ENCODE assay signal across 13 cellular contexts in genomic region chr17:59093145-59093701, GRCh38. TPM values are rescaled to one million over a fixed set of nuclear protein-coding genes. Genes with fewer than 3 reads are reported as not detected.
DNase-seq lines count a peak whose midpoint lies in the region; ATAC-seq, FAIRE-seq and TF ChIP-seq lines count a peak whose summit lies in the region.
"Had no signal": no experiment of that assay in that cellular context is flagged by ENCODE, and none has a peak within 500 bp of the region (broad histone marks: within the 10 kb centered on the region; RNA-seq: fewer than 3 reads in every experiment).

No MANE protein-coding gene starts in this region.

- FAIRE-seq in HepG2 (lab: Jason Lieb, UNC): no peak

- H3K36me3 ChIP-seq in SK-N-MC (ENCODE audit: insufficient read depth, low read length): peaks cover 26% of the 10 kb centered on the region
- H3K36me3 ChIP-seq in gastroesophageal sphincter: peaks cover 0 to 18% of the 10 kb centered on the region in 2 donors
- H3K36me3 ChIP-seq in HepG2 (replicated peaks in 1 of 2; ENCODE audit: control insufficient read depth in 1 of 2, insufficient read depth in 2 of 2, low read length in 2 of 2): peaks cover 9 to 10% of the 10 kb centered on the region in 2 experiments; a peak in 4 of 5 replicates

- H3K27ac ChIP-seq in SK-N-MC (peak overlapping the region; percentile 97), gastroesophageal sphincter (peak overlapping the region in 2 of 4 donors; percentile 20 to 51), HepG2 (ENCODE audit: extremely low read length, insufficient read depth, low read length) (no peak overlapping the region), dorsolateral prefrontal cortex (peak overlapping the region in 10 of 59 donors; percentile 7 to 54 (median 26))
- H3K27ac ChIP-seq: parathyroid adenoma had no signal

- no peak for TF ChIP-seq EP300 in gastroesophageal sphincter (IDR thresholded peaks at IDR 0.05)
- TF ChIP-seq EP300 in HepG2 (IDR thresholded peaks at IDR 0.05; ENCODE audit: low read depth in 2 of 2, low read length in 2 of 2): no peak
- no peak for TF ChIP-seq EP300 in HepG2 (CRISPR knock-in tag; IDR thresholded peaks at IDR 0.05; ENCODE audit: borderline replicate concordance)

- BruUV-seq in Calu3 (replicated peaks; lab: Mats Ljungman, UMichigan) (no TSS peak), HepG2 (replicated peaks; lab: Mats Ljungman, UMichigan) (no TSS peak)

- CTCF ChIA-PET in Calu3 (lab: Charles Lee) (interaction anchor here (0.6 kb wide), 1 partner anchor 23 kb away, joined by 3 read pairs; no protein-coding TSS in a partner anchor), HepG2 (lab: Yijun Ruan, JAX; ENCODE audit: low intra/inter-chr PET ratio, low total read pairs) (no interaction called here)

- POLR2A ChIA-PET in HepG2 (lab: Yijun Ruan, JAX): no interaction called here

- H3K79me2 ChIP-seq in HepG2 (ENCODE audit: insufficient read depth, low read length): peaks cover 11% of the 10 kb centered on the region

- peak; percentile 10 for ATAC-seq in gastroesophageal sphincter
- no peak for ATAC-seq in HepG2

- peaks cover 0 to 26% (median 0%) of the 10 kb centered on the region in 3 donors for H3K4me1 ChIP-seq in gastroesophageal sphincter
- H3K4me1 ChIP-seq in HepG2 (ENCODE audit: insufficient read depth, low read length): peaks cover 13% of the 10 kb centered on the region
- H3K4me1 ChIP-seq: parathyroid adenoma had no signal

- intact Hi-C loops in Calu3 (cut with micrococcal nuclease; ENCODE audit: unreplicated experiment) (no loop called here), HepG2 (cut with micrococcal nuclease; ENCODE audit: unreplicated experiment) (no loop called here), dorsolateral prefrontal cortex (cut with DNase I) (no loop called here)

- H2AFZ ChIP-seq in HepG2 (ENCODE audit: low read length): no peak overlapping the region
- H2AFZ ChIP-seq: parathyroid adenoma had no signal

- no peaks in the 10 kb centered on the region for H3K27me3 Mint-ChIP-seq in Calu3 (ENCODE audit: unreplicated experiment)

- DNase-seq in Calu3 (no peak), SK-N-MC (ENCODE audit: low read depth, low spot score) (no peak), retinal pigment epithelial cell (ENCODE audit: low read depth) (no peak), NCI-H226 (no peak), HepG2 (ENCODE audit: low spot score) (no peak), dorsolateral prefrontal cortex (no peak)
- DNase-seq in activated CD4-positive, alpha-beta T cell treated with anti-CD3 and anti-CD28 coated beads, Interleukin-2, amount 50 U/mL, for 4 hours: no peak
- DNase-seq: activated CD4-positive, alpha-beta T cell treated with anti-CD3 and anti-CD28 coated beads for 1 hour; activated effector memory CD4-positive, alpha-beta T cell treated with anti-CD3 and anti-CD28 coated beads, Interleukin-2, amount 50 U/mL, for 16 hours; AML-193; NCI-H510A treated with DMSO at 0.1 percent for 48 hours had no signal

- 23 to 32% methylated on average over 4 of the region's 4 CpGs for WGBS in gastroesophageal sphincter (ENCODE audit: low coverage in 1 of 2), 2 donors
- 88% methylated on average over 4 of the region's 4 CpGs for WGBS in HepG2 (ENCODE audit: low lambda C conversion rate)

- no peaks in the 10 kb centered on the region for H3K36me3 Mint-ChIP-seq in Calu3 (ENCODE audit: insufficient read depth, unreplicated experiment)

- no peak for TF ChIP-seq POLR2A in gastroesophageal sphincter (IDR thresholded peaks at IDR 0.05)
- TF ChIP-seq POLR2A in HepG2 (IDR thresholded peaks at IDR 0.05; ENCODE audit: insufficient read depth in 1 of 2, low read depth in 2 of 2, low read length in 2 of 2): no peak

- no peaks in the 10 kb centered on the region for H3K9me3 ChIP-seq in SK-N-MC (ENCODE audit: low read depth, low read length)
- H3K9me3 ChIP-seq in gastroesophageal sphincter: no peaks in the 10 kb centered on the region
- H3K9me3 ChIP-seq in HepG2 (ENCODE audit: low read length): no peaks in the 10 kb centered on the region

- peak overlapping the region; percentile 79 for H3K4me3 ChIP-seq in SK-N-MC
- H3K4me3 ChIP-seq in gastroesophageal sphincter: no peak overlapping the region
- peak overlapping the region; percentile 9 for H3K4me3 ChIP-seq in retinal pigment epithelial cell (ENCODE audit: low read length)
- no peak overlapping the region for H3K4me3 ChIP-seq in HepG2 (replicated peaks in 1 of 3; ENCODE audit: insufficient read depth in 1 of 3, low read depth in 2 of 3, low read length in 3 of 3)
- H3K4me3 ChIP-seq in dorsolateral prefrontal cortex: peak overlapping the region in 2 of 59 donors; percentile 1 to 16

- no peaks in the 10 kb centered on the region for H4K20me1 ChIP-seq in HepG2 (ENCODE audit: insufficient read depth, low read length)

- peak overlapping the region; percentile 5 for H3K27ac Mint-ChIP-seq in Calu3 (ENCODE audit: unreplicated experiment)

- H3K27me3 ChIP-seq in gastroesophageal sphincter (no peaks in the 10 kb centered on the region), HepG2 (ENCODE audit: control insufficient read depth in 1 of 2, insufficient read depth in 2 of 2, low read length in 2 of 2) (no peaks in the 10 kb centered on the region), dorsolateral prefrontal cortex (no peaks in the 10 kb centered on the region)

- H3K9ac ChIP-seq in SK-N-MC (ENCODE audit: insufficient read length) (peak overlapping the region; percentile 75), HepG2 (ENCODE audit: insufficient read depth, low read depth, low read length) (no peak overlapping the region)
- H3K9ac ChIP-seq: parathyroid adenoma had no signal

- peaks cover 19% of the 10 kb centered on the region for H3K4me1 Mint-ChIP-seq in Calu3 (ENCODE audit: low read depth, unreplicated experiment)

- no peak for TF ChIP-seq RAD21 in HepG2 (CRISPR knock-in tag; IDR thresholded peaks at IDR 0.05)

- in situ Hi-C loops in HepG2 (cut with HindIII; ENCODE audit: extremely low pct_ligation_motif_present, low pct_unique_long_range_greater_than_20kb): no loop called here

- no peak overlapping the region for H3K4me3 Mint-ChIP-seq in Calu3 (ENCODE audit: low read depth, unreplicated experiment)

- no peak overlapping the region for H3K4me2 ChIP-seq in HepG2 (ENCODE audit: low read depth, low read length)

- no peak for TF ChIP-seq CTCF in Calu3 (IDR thresholded peaks at IDR 0.05; ENCODE audit: unreplicated experiment)
- TF ChIP-seq CTCF in gastroesophageal sphincter (IDR thresholded peaks at IDR 0.05): no peak
- TF ChIP-seq CTCF in retinal pigment epithelial cell (conservative IDR thresholded peaks at IDR 0.05; ENCODE audit: low read depth, low read length): no peak
- no peak for TF ChIP-seq CTCF in HepG2 (CRISPR knock-in tag; IDR thresholded peaks at IDR 0.05)
- no peak for TF ChIP-seq CTCF in dorsolateral prefrontal cortex (IDR thresholded peaks at IDR 0.05 in 54 of 56, conservative IDR thresholded peaks at IDR 0.05 in 2 of 56; ENCODE audit: low read depth in 1 of 56, partially characterized antibody in 56 of 56)

- H3K9me3 Mint-ChIP-seq in Calu3 (ENCODE audit: low read depth, unreplicated experiment): no peaks in the 10 kb centered on the region

TF ChIP-seq in HepG2, 621 proteins besides CTCF, POLR2A, EP300 and RAD21 (continues in another document):
- TF ChIP-seq TFDP1 (CRISPR knock-in tag; IDR thresholded peaks at IDR 0.05; ENCODE audit: borderline replicate concordance) (no peak), ZNF205 (CRISPR knock-in tag; IDR thresholded peaks at IDR 0.05) (no peak), ZNF460 (CRISPR knock-in tag; IDR thresholded peaks at IDR 0.05; ENCODE audit: borderline replicate concordance) (no peak), SMAD3 (CRISPR knock-in tag; IDR thresholded peaks at IDR 0.05) (no peak), SMARCC2 (IDR thresholded peaks at IDR 0.05) (no peak)

RNA-seq across cellular contexts. Expression of gene TRIM37, which starts 13.5 kb away (rescaled TPM):
- total RNA-seq in Calu3 (2022) (16.2 and 17.2 TPM in 2 replicates), gastroesophageal sphincter (10 to 100 TPM; 27.6 to 30.7 (median 28.6) TPM), HepG2 (2016; rRNA removed; fragmentation: Illumina TruSeq; extraction: Trizol) (39.1 and 48.1 TPM in 2 replicates), dorsolateral prefrontal cortex (100 to 1,000 TPM in 83 of 120 experiments, 10 to 100 TPM in 37; 46.6 to 163 (median 113) TPM)
- total RNA-seq in HepG2 (2016; cell fraction: cytosol; rRNA removed; fragmentation: Illumina TruSeq; extraction: Trizol; ENCODE audit: low read depth): 12.1 and 14.0 TPM in 2 replicates
- total RNA-seq in HepG2 (2016; cell fraction: insoluble cytoplasmic fraction; rRNA removed; fragmentation: Illumina TruSeq; extraction: Trizol): 39.2 and 51.8 TPM in 2 replicates
- total RNA-seq in HepG2 (2016; cell fraction: membrane; rRNA removed; fragmentation: Illumina TruSeq; extraction: Trizol): 27.1 and 27.4 TPM in 2 replicates
- total RNA-seq in HepG2 (2016; cell fraction: nucleus; rRNA removed; fragmentation: Illumina TruSeq; extraction: Trizol): 30.4 and 38.6 TPM in 2 replicates
- 10.1 and 12.4 TPM in 2 replicates for polyA plus RNA-seq in HepG2 (2011; rRNA removed)
- polyA plus RNA-seq in HepG2 (2011; cell fraction: cytosol; rRNA removed): 5.2 and 7.4 TPM in 2 replicates
- 7.8 and 8.1 TPM in 2 replicates for polyA plus RNA-seq in HepG2 (2011; cell fraction: nucleus; rRNA removed)
- 10.9 and 11.7 TPM in 2 replicates for polyA plus RNA-seq in HepG2 (2012)
- 3.1 and 3.7 TPM in 2 replicates for polyA plus RNA-seq in HepG2 (2016; cell fraction: cytosol; fragmentation: Illumina TruSeq; extraction: Trizol; ENCODE audit: low read depth)
- polyA plus RNA-seq in HepG2 (2016; cell fraction: insoluble cytoplasmic fraction; fragmentation: Illumina TruSeq; extraction: Trizol; ENCODE audit: low read depth): 32.9 and 34.8 TPM in 2 replicates
- polyA plus RNA-seq in HepG2 (2016; cell fraction: membrane; fragmentation: Illumina TruSeq; extraction: Trizol; ENCODE audit: low read depth): 10.8 and 11.4 TPM in 2 replicates
- polyA plus RNA-seq in HepG2 (2016; cell fraction: nucleus; fragmentation: Illumina TruSeq; extraction: Trizol; ENCODE audit: insufficient read depth, low read depth): 30.6 and 31.5 TPM in 2 replicates
- 42.6 and 98.7 TPM in 2 replicates for polyA minus RNA-seq in HepG2 (2011; rRNA and poly(A)+ RNA removed; ENCODE audit: low replicate concordance)
- polyA minus RNA-seq in HepG2 (2011; cell fraction: cytosol; rRNA and poly(A)+ RNA removed): 9.7 and 11.4 TPM in 2 replicates
- 44.3 and 55.3 TPM in 2 replicates for polyA minus RNA-seq in HepG2 (2011; cell fraction: nucleus; rRNA and poly(A)+ RNA removed)

Comparison
In these comparisons a context has a peak if more than half of its experiments do, and no peak if none do; other contexts are left out.
1. H3K4me3 ChIP-seq: peak in SK-N-MC (single experiment) and retinal pigment epithelial cell (single experiment); none in gastroesophageal sphincter (0 of 2) and HepG2 (0 of 3).